ENCODE assay signal across 1 cellular context in the genomic region with DNA sequence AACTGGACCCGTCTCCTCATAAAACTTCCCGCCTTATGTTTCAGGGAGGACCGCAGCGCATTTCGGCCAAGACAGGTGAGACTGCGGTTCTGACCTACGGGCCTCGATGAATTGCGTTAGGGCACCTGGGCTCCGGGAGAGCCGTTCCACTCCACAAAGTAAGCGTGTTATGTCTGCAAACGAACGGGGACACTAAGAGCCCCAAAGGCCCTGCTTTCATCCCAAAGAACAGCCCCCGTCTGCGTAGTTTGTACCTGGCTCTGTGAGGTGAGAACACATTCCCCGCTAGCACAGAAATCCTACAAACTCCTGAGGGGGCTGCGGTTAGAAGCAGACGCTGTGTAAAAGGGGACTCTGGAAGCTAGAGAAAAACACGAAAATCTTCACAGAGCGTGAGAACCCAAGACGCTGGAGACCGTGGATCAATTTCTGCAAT.
A peak's percentile ranks its signal among the peaks of the same experiment; 100 is the strongest.
TF ChIP-seq lines count a peak whose summit lies in the region.

No MANE protein-coding gene starts in this region.

TF ChIP-seq in K562, 482 proteins besides CTCF, POLR2A, EP300 and RAD21 (continued from another document):
- TF ChIP-seq, protein P1, sequence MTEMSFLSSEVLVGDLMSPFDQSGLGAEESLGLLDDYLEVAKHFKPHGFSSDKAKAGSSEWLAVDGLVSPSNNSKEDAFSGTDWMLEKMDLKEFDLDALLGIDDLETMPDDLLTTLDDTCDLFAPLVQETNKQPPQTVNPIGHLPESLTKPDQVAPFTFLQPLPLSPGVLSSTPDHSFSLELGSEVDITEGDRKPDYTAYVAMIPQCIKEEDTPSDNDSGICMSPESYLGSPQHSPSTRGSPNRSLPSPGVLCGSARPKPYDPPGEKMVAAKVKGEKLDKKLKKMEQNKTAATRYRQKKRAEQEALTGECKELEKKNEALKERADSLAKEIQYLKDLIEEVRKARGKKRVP (CRISPR knock-in tag; IDR thresholded peaks at IDR 0.05): no peak
- TF ChIP-seq, protein P2, sequence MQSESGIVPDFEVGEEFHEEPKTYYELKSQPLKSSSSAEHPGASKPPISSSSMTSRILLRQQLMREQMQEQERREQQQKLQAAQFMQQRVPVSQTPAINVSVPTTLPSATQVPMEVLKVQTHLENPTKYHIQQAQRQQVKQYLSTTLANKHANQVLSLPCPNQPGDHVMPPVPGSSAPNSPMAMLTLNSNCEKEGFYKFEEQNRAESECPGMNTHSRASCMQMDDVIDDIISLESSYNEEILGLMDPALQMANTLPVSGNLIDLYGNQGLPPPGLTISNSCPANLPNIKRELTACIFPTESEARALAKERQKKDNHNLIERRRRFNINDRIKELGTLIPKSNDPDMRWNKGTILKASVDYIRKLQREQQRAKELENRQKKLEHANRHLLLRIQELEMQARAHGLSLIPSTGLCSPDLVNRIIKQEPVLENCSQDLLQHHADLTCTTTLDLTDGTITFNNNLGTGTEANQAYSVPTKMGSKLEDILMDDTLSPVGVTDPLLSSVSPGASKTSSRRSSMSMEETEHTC (IDR thresholded peaks at IDR 0.05): peak; percentile 1; the same call in 1 of the 2 replicates
- TF ChIP-seq TAL1 (IDR thresholded peaks at IDR 0.05) (no peak), TBL1XR1 (IDR thresholded peaks at IDR 0.05; ENCODE audit: low read length in 2 of 2) (no peak), NCOR1 (IDR thresholded peaks at IDR 0.05) (no peak), ZNF12 (CRISPR knock-in tag; IDR thresholded peaks at IDR 0.05) (no peak), ATF1 (CRISPR knock-in tag; IDR thresholded peaks at IDR 0.05) (no peak), ATF1 (tag; IDR thresholded peaks at IDR 0.05) (no peak), ZNF445 (CRISPR knock-in tag; IDR thresholded peaks at IDR 0.05; ENCODE audit: low read depth) (no peak), IRF2 (CRISPR knock-in tag; IDR thresholded peaks at IDR 0.05) (no peak), KAT8 (IDR thresholded peaks at IDR 0.05; ENCODE audit: low read depth) (no peak), ZEB2 (IDR thresholded peaks at IDR 0.05) (peak; percentile 28; the same call in 1 of the 2 replicates), ZBED1 (IDR thresholded peaks at IDR 0.05) (no peak), NKRF (IDR thresholded peaks at IDR 0.05; ENCODE audit: borderline replicate concordance) (no peak), DNMT1 (IDR thresholded peaks at IDR 0.05) (no peak), TEAD1 (CRISPR knock-in tag; IDR thresholded peaks at IDR 0.05) (peak in 1 of 2 experiments; percentile 8; a peak in 1 of 4 replicates), EHMT2 (IDR thresholded peaks at IDR 0.05) (no peak), BCL6 (CRISPR knock-in tag; IDR thresholded peaks at IDR 0.05) (no peak), POLR2G (IDR thresholded peaks at IDR 0.05; ENCODE audit: low read depth, low read length) (peak; percentile 3; the same call in 1 of the 2 replicates), KAT7 (CRISPR knock-in tag; IDR thresholded peaks at IDR 0.05; ENCODE audit: borderline replicate concordance) (0 out of 2 replicates have a peak, but pooled peaks have one; percentile 41), SMARCA5 (IDR thresholded peaks at IDR 0.05) (0 out of 2 replicates have a peak, but pooled peaks have one; percentile 44), PHF8 (IDR thresholded peaks at IDR 0.05; ENCODE audit: borderline replicate concordance, low read length) (peak; percentile 30; the same call in 1 of the 2 replicates), ZNF217 (CRISPR knock-in tag; IDR thresholded peaks at IDR 0.05) (no peak), ZNF707 (CRISPR knock-in tag; conservative IDR thresholded peaks at IDR 0.05) (no peak), PPARD (CRISPR knock-in tag; IDR thresholded peaks at IDR 0.05) (no peak), MTF1 (CRISPR knock-in tag; IDR thresholded peaks at IDR 0.05; ENCODE audit: borderline replicate concordance) (no peak), TRIM24 (IDR thresholded peaks at IDR 0.05) (no peak), EWSR1 (IDR thresholded peaks at IDR 0.05; ENCODE audit: borderline replicate concordance, low read depth, partially characterized antibody) (no peak), PHF21A (IDR thresholded peaks at IDR 0.05; ENCODE audit: borderline replicate concordance, low read depth) (no peak), EP400 (IDR thresholded peaks at IDR 0.05) (no peak), ZBTB9 (CRISPR knock-in tag; IDR thresholded peaks at IDR 0.05) (no peak)
- TF ChIP-seq, protein P3, sequence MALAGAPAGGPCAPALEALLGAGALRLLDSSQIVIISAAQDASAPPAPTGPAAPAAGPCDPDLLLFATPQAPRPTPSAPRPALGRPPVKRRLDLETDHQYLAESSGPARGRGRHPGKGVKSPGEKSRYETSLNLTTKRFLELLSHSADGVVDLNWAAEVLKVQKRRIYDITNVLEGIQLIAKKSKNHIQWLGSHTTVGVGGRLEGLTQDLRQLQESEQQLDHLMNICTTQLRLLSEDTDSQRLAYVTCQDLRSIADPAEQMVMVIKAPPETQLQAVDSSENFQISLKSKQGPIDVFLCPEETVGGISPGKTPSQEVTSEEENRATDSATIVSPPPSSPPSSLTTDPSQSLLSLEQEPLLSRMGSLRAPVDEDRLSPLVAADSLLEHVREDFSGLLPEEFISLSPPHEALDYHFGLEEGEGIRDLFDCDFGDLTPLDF (CRISPR knock-in tag; IDR thresholded peaks at IDR 0.05): no peak
- TF ChIP-seq, protein P4, sequence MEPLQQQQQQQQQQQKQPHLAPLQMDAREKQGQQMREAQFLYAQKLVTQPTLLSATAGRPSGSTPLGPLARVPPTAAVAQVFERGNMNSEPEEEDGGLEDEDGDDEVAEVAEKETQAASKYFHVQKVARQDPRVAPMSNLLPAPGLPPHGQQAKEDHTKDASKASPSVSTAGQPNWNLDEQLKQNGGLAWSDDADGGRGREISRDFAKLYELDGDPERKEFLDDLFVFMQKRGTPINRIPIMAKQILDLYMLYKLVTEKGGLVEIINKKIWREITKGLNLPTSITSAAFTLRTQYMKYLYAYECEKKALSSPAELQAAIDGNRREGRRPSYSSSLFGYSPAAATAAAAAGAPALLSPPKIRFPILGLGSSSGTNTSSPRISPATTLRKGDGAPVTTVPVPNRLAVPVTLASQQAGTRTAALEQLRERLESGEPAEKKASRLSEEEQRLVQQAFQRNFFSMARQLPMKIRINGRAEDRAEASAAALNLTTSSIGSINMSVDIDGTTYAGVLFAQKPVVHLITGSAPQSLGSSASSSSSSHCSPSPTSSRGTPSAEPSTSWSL (CRISPR knock-in tag; IDR thresholded peaks at IDR 0.05; ENCODE audit: borderline replicate concordance): no peak
